In the genomic region with DNA sequence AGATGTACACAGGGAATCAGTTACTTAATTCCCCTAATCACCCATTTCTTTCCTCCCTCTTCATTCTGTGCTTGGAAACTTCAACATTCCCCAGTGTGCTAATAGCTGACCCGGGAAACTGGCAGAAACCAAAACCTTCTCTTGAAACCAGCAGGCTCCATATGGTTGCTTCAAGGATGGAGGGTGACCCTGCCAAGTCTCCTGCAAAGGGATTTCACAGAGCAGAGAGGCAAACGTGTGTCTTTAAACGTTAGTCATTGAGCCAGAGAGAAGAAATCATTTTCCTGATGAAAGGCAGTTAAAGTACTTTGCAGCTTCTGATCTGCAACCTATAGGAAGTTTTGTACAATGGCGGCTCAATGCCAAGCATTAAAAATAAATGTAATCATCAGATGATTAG, we compare ENCODE assay signal across 14 cellular contexts.
A peak's percentile ranks its signal among the peaks of the same experiment; 100 is the strongest.
DNase-seq lines count a peak whose midpoint lies in the region; ATAC-seq and TF ChIP-seq lines count a peak whose summit lies in the region.
"Had no signal": no experiment of that assay in that cellular context is flagged by ENCODE, and none has a peak within 500 bp of the region (broad histone marks: within the 10 kb centered on the region; RNA-seq: fewer than 3 reads in every experiment).

No MANE protein-coding gene starts in this region.

- intact Hi-C loops in Right ventricle myocardium inferior (cut with DNase I) (no loop called here), heart right ventricle (cut with DNase I) (no loop called here)

- 33 to 35% methylated on average over 4 of the region's 4 CpGs for WGBS in heart right ventricle, 2 donors

- no peaks in the 10 kb centered on the region for H3K27me3 ChIP-seq in right atrium auricular region
- no peaks in the 10 kb centered on the region for H3K27me3 ChIP-seq in heart right ventricle

- TF ChIP-seq CTCF in right atrium auricular region (IDR thresholded peaks at IDR 0.05): no peak
- TF ChIP-seq CTCF in heart right ventricle (IDR thresholded peaks at IDR 0.05): no peak

- peak; percentile 96 for ATAC-seq in Right ventricle myocardium inferior
- ATAC-seq in heart right ventricle: peak in 7 of 8 donors; percentile 38 to 89 (median 69)
- no peak for ATAC-seq in GM19351 (IDR thresholded peaks at IDR 0.05; ENCODE audit: unreplicated experiment)
- ATAC-seq in HG03159 (IDR thresholded peaks at IDR 0.05; ENCODE audit: unreplicated experiment): no peak
- no peak for ATAC-seq in HG03175 (IDR thresholded peaks at IDR 0.05; ENCODE audit: unreplicated experiment)
- ATAC-seq: T-helper 17 cell had no signal

- no peaks in the 10 kb centered on the region for H3K9me3 ChIP-seq in right atrium auricular region
- peaks cover 0 to 4% (median 0%) of the 10 kb centered on the region in 11 donors for H3K9me3 ChIP-seq in heart right ventricle
- H3K9me3 ChIP-seq: Caco-2 had no signal

- DNase-seq in Right ventricle myocardium inferior (ENCODE audit: missing footprints) (peak; percentile 63), right atrium auricular region (ENCODE audit: low spot score) (no peak), NCI-H82 (lab: John Stamatoyannopoulos, UW) (peak; percentile 82), heart right ventricle (peak in 1 of 2 donors; percentile 8)
- no peak for DNase-seq in activated CD8-positive, alpha-beta memory T cell treated with anti-CD3 and anti-CD28 coated beads, Interleukin-2, amount 50 U/mL, for 4 hours
- DNase-seq: 8988T, Caco-2, KG1, NCI-H1105 treated with DMSO at 0.1 percent for 48 hours, NCI-H1930, T-helper 17 cell had no signal

- H3K27ac ChIP-seq in right atrium auricular region (no peak overlapping the region), heart right ventricle (no peak overlapping the region)

- H3K4me1 ChIP-seq in right atrium auricular region: no peaks in the 10 kb centered on the region
- no peaks in the 10 kb centered on the region for H3K4me1 ChIP-seq in heart right ventricle
- H3K4me1 ChIP-seq: Caco-2 had no signal

- no peaks in the 10 kb centered on the region for H3K36me3 ChIP-seq in right atrium auricular region
- H3K36me3 ChIP-seq in heart right ventricle: no peaks in the 10 kb centered on the region

- H3K4me3 ChIP-seq in right atrium auricular region (no peak overlapping the region), heart right ventricle (no peak overlapping the region)

Comparison
In these comparisons a context has a peak if more than half of its experiments do, and no peak if none do; other contexts are left out.
1. DNase-seq: peak in Right ventricle myocardium inferior (single experiment) and NCI-H82 (single experiment); none in right atrium auricular region (single experiment) and activated CD8-positive, alpha-beta memory T cell treated with anti-CD3 and anti-CD28 coated beads, Interleukin-2, amount 50 U/mL, for 4 hours (single experiment).
2. ATAC-seq: peak in Right ventricle myocardium inferior (single experiment) and heart right ventricle (7 of 8); none in GM19351 (single experiment), HG03159 (single experiment) and HG03175 (single experiment).